ENCODE assay signal across 13 cellular contexts in genomic region chr17:4176803-4177472, GRCh38. TPM values are rescaled to one million over a fixed set of nuclear protein-coding genes. Genes with fewer than 3 reads are reported as not detected.
DNase-seq lines count a peak whose midpoint lies in the region; ATAC-seq, FAIRE-seq and TF ChIP-seq lines count a peak whose summit lies in the region.
"Had no signal": no experiment of that assay in that cellular context is flagged by ENCODE, and none has a peak within 500 bp of the region (broad histone marks: within the 10 kb centered on the region; RNA-seq: fewer than 3 reads in every experiment).

No MANE protein-coding gene starts in this region.

- H3K27ac Mint-ChIP-seq in CD8-positive, alpha-beta T cell = peak overlapping the region; percentile 97

- H3K4me3 Mint-ChIP-seq in CD8-positive, alpha-beta T cell = peak overlapping the region; percentile 79

- intact Hi-C loops in CD8-positive, alpha-beta T cell (cut with DNase I, micrococcal nuclease) = loop anchor here (1.0 kb wide), 1 partner anchor 34 kb away; the partner anchor contains the start of genes CYB5D2 (in 2 of the 2) and ZZEF1 (in 2 of the 2)
- intact Hi-C loops in spleen (cut with DNase I; ENCODE audit: low total_unique reads) = no loop called here

- no peak for TF ChIP-seq CTCF in CD8-positive, alpha-beta T cell (IDR thresholded peaks at IDR 0.05)
- TF ChIP-seq CTCF in bronchial epithelial cell (IDR thresholded peaks at IDR 0.05; ENCODE audit: insufficient read depth, low read length, severe bottlenecking) (no peak), spleen (IDR thresholded peaks at IDR 0.05 in 8 of 11, conservative IDR thresholded peaks at IDR 0.05 in 3 of 11) (no peak)

- no peak for TF ChIP-seq POLR2A in spleen (IDR thresholded peaks at IDR 0.05)

- no peaks in the 10 kb centered on the region for H3K9me3 ChIP-seq in CD8-positive, alpha-beta T cell (ENCODE audit: low read length)
- H3K9me3 ChIP-seq in spleen = no peaks in the 10 kb centered on the region
- H3K9me3 ChIP-seq: adrenal gland, Caco-2, SK-N-SH had no signal

- peak overlapping the region; percentile 62 for H3K27ac ChIP-seq in CD8-positive, alpha-beta T cell (ENCODE audit: low read depth, low read length)
- peak overlapping the region in 7 of 8 donors; percentile 51 to 81 (median 67) for H3K27ac ChIP-seq in spleen
- H3K27ac ChIP-seq: adrenal gland had no signal

- no peaks in the 10 kb centered on the region for H3K27me3 ChIP-seq in CD8-positive, alpha-beta T cell (ENCODE audit: insufficient read depth, low read length)
- no peaks in the 10 kb centered on the region for H3K27me3 ChIP-seq in bronchial epithelial cell (ENCODE audit: control insufficient read depth, insufficient read depth, low read length)
- no peaks in the 10 kb centered on the region for H3K27me3 ChIP-seq in spleen (replicated peaks in 1 of 7)
- H3K27me3 ChIP-seq: adrenal gland had no signal

- POLR2A ChIA-PET in CD8-positive, alpha-beta T cell (lab: Charles Lee) = interaction anchor here (0.6 to 6.0 kb wide), 8 partner anchors 11 to 189 kb away, joined by 3 to 92 read pairs (median 7); partner anchors contain the start of genes ANKFY1, CYB5D2, UBE2G1 and ZZEF1

- H3K9me3 Mint-ChIP-seq in CD8-positive, alpha-beta T cell = no peaks in the 10 kb centered on the region

- ATAC-seq in CD8-positive, alpha-beta T cell = peak; percentile 15
- ATAC-seq in GM18868 (IDR thresholded peaks at IDR 0.05; ENCODE audit: unreplicated experiment) = no peak
- ATAC-seq: HCT116 had no signal

- peaks cover 41% of the 10 kb centered on the region for H3K36me3 ChIP-seq in CD8-positive, alpha-beta T cell (ENCODE audit: insufficient read depth, low read length)
- peaks cover 42% of the 10 kb centered on the region for H3K36me3 ChIP-seq in bronchial epithelial cell (ENCODE audit: control insufficient read depth, insufficient read depth, low read length)
- peaks cover 7 to 100% (median 96%) of the 10 kb centered on the region in 6 donors for H3K36me3 ChIP-seq in spleen

- H3K4me1 ChIP-seq in CD8-positive, alpha-beta T cell (ENCODE audit: insufficient read depth, low read length) = peaks cover 49% of the 10 kb centered on the region
- H3K4me1 ChIP-seq in spleen = peaks cover 0 to 65% (median 30%) of the 10 kb centered on the region in 6 donors
- H3K4me1 ChIP-seq: adrenal gland, Caco-2 had no signal

- FAIRE-seq in HTR-8/SVneo (lab: Jason Lieb, UNC) (peak; percentile 20), bronchial epithelial cell (lab: Jason Lieb, UNC) (peak; percentile 86)

- H3K36me3 Mint-ChIP-seq in CD8-positive, alpha-beta T cell = peaks cover 72% of the 10 kb centered on the region

- H3K4me1 Mint-ChIP-seq in CD8-positive, alpha-beta T cell (ENCODE audit: low read depth) = peaks cover 51% of the 10 kb centered on the region

- CTCF ChIA-PET in CD8-positive, alpha-beta T cell (lab: Charles Lee) = interaction anchor here (1.5 to 2.2 kb wide), 3 partner anchors 16 to 33 kb away, joined by 4 to 7 read pairs (median 7); partner anchors contain the start of gene CYB5D2

- DNase-seq in CD8-positive, alpha-beta T cell = peak in 2 of 7 experiments; percentile 2 to 30
- DNase-seq in HTR-8/SVneo (ENCODE audit: insufficient read length, low spot score) (no peak), bronchial epithelial cell (ENCODE audit: low read depth) (no peak), spleen (no peak), NCI-H510A treated with DMSO at 0.1 percent for 48 hours (lab: John Stamatoyannopoulos, UW) (no peak), superior temporal gyrus (ENCODE audit: extremely low spot score) (no peak)
- DNase-seq: activated CD4-positive, CD25-positive, alpha-beta regulatory T cell; adrenal gland; Caco-2; MM.1S; SK-N-SH had no signal

- WGBS in spleen, 5 donors = 67 to 75% (median 72%) methylated on average over 11 to 12 of the region's 12 CpGs

- H3K27me3 Mint-ChIP-seq in CD8-positive, alpha-beta T cell (ENCODE audit: low read depth) = no peaks in the 10 kb centered on the region

- H3K4me3 ChIP-seq in CD8-positive, alpha-beta T cell (ENCODE audit: low read depth, low read length) = peak overlapping the region; percentile 36
- no peak overlapping the region for H3K4me3 ChIP-seq in bronchial epithelial cell (ENCODE audit: low read depth, low read length)
- H3K4me3 ChIP-seq in spleen = no peak overlapping the region
- H3K4me3 ChIP-seq: adrenal gland had no signal

RNA-seq across cellular contexts. Expression of gene CYB5D2, which starts 33.9 kb away (rescaled TPM):
- total RNA-seq in CD8-positive, alpha-beta T cell = 1 to 10 TPM; 2.4 to 4.7 TPM
- total RNA-seq in bronchial epithelial cell (12.9 and 13.3 TPM in 2 replicates), spleen (10 to 100 TPM in 6 of 7 donors, 1 to 10 TPM in 1; 7.5 to 24.7 (median 16.3) TPM)
- 10 to 100 TPM in 2 of 3 donors, 1 to 10 TPM in 1; 9.7 to 14.7 (median 11.0) TPM for polyA plus RNA-seq in spleen

RNA-seq across cellular contexts. Expression of gene ZZEF1, which starts 34.1 kb away (rescaled TPM):
- total RNA-seq in CD8-positive, alpha-beta T cell = 10 to 100 TPM; 74.9 to 81.1 TPM
- total RNA-seq in bronchial epithelial cell (17.1 and 19.7 TPM in 2 replicates), spleen (100 to 1,000 TPM in 6 of 7 donors, 10 to 100 TPM in 1; 70.1 to 153 (median 111) TPM)
- 10 to 100 TPM in 1 of 3 donors, 1 to 10 TPM in 2; 5.3 to 12.7 (median 5.5) TPM for polyA plus RNA-seq in spleen
